Comparison of ENCODE assay signal across 8 cellular contexts in genomic region chr2:63842149-63843061, GRCh38. TPM values are rescaled to one million over a fixed set of nuclear protein-coding genes. Genes with fewer than 3 reads are reported as not detected.
DNase-seq lines count a peak whose midpoint lies in the region; ATAC-seq and TF ChIP-seq lines count a peak whose summit lies in the region.

No MANE protein-coding gene starts in this region.

- peak; percentile 67 to 82 (median 68) for DNase-seq in NCI-H1417 (lab: John Stamatoyannopoulos, UW)
- DNase-seq in NCI-H1417 treated with DMSO at 0.1 percent for 48 hours (lab: John Stamatoyannopoulos, UW): no peak
- DNase-seq in NCI-H1092 treated with DMSO at 0.1 percent for 48 hours (lab: John Stamatoyannopoulos, UW): peak; percentile 17
- DNase-seq in activated T-cell treated with anti-CD3 and anti-CD28 coated beads, Interleukin-2, amount 50 U/mL, for 48 hours: peak; percentile 37
- no peak for DNase-seq in NCI-H1694 treated with DMSO at 0.1 percent for 48 hours (lab: John Stamatoyannopoulos, UW)

- H3K27me3 ChIP-seq in gastroesophageal sphincter (no peaks in the 10 kb centered on the region), neutrophil (no peaks in the 10 kb centered on the region)

- H3K27ac ChIP-seq in gastroesophageal sphincter (peak overlapping the region; percentile 93 to 98 (median 94)), neutrophil (peak overlapping the region; percentile 94)

- H3K9me3 ChIP-seq in gastroesophageal sphincter (no peaks in the 10 kb centered on the region), neutrophil (no peaks in the 10 kb centered on the region)

- 4 to 8% methylated on average over 15 to 24 of the region's 24 CpGs for WGBS in gastroesophageal sphincter (ENCODE audit: low coverage in 1 of 2), 2 donors

- H3K36me3 ChIP-seq in gastroesophageal sphincter (no peaks in the 10 kb centered on the region), neutrophil (no peaks in the 10 kb centered on the region)

- H3K4me1 ChIP-seq in gastroesophageal sphincter: peaks cover 5 to 53% (median 9%) of the 10 kb centered on the region in 3 donors
- H3K4me1 ChIP-seq in neutrophil (ENCODE audit: control insufficient read depth in 1 of 2, insufficient read depth in 1 of 2, low read depth in 1 of 2, low read length in 1 of 2): peaks cover 77 to 80% of the 10 kb centered on the region in 2 experiments

- TF ChIP-seq POLR2A in gastroesophageal sphincter (IDR thresholded peaks at IDR 0.05): peak; percentile 44 to 50

- ATAC-seq in gastroesophageal sphincter (no peak), HG02938 (IDR thresholded peaks at IDR 0.05; ENCODE audit: unreplicated experiment) (no peak)

- TF ChIP-seq EP300 in gastroesophageal sphincter (IDR thresholded peaks at IDR 0.05): no peak

- H3K4me3 ChIP-seq in gastroesophageal sphincter (peak overlapping the region; percentile 84 to 93), neutrophil (ENCODE audit: low read depth in 1 of 2, low read length in 1 of 2) (peak overlapping the region; percentile 89 to 93)

- TF ChIP-seq CTCF in gastroesophageal sphincter (IDR thresholded peaks at IDR 0.05): no peak
- TF ChIP-seq CTCF in neutrophil (IDR thresholded peaks at IDR 0.05): no peak

RNA-seq across cellular contexts. Expression of gene UGP2, which starts 0.7 kb away (rescaled TPM):
- total RNA-seq in gastroesophageal sphincter: 100 to 1,000 TPM; 151 to 222 (median 164) TPM

Comparison
In these comparisons a context has a peak if more than half of its experiments do, and no peak if none do; other contexts are left out.
1. DNase-seq: peak in NCI-H1417 (3 of 3), NCI-H1092 treated with DMSO at 0.1 percent for 48 hours (single experiment) and activated T-cell treated with anti-CD3 and anti-CD28 coated beads, Interleukin-2, amount 50 U/mL, for 48 hours (2 of 2); none in NCI-H1417 treated with DMSO at 0.1 percent for 48 hours (single experiment) and NCI-H1694 treated with DMSO at 0.1 percent for 48 hours (single experiment).